Comparison of ENCODE assay signal across 9 cellular contexts in genomic region chr2:86072271-86072858, GRCh38. TPM values are rescaled to one million over a fixed set of nuclear protein-coding genes. Genes with fewer than 3 reads are reported as not detected.
A peak's percentile ranks its signal among the peaks of the same experiment; 100 is the strongest.
DNase-seq lines count a peak whose midpoint lies in the region; ATAC-seq and TF ChIP-seq lines count a peak whose summit lies in the region.
"Had no signal": no experiment of that assay in that cellular context is flagged by ENCODE, and none has a peak within 500 bp of the region (broad histone marks: within the 10 kb centered on the region; RNA-seq: fewer than 3 reads in every experiment).

No MANE protein-coding gene starts in this region.

- in situ Hi-C loops in Panc1 (cut with HindIII; ENCODE audit: low pct_unique_long_range_greater_than_20kb, low sequenced_read_pairs), result no loop called here

- H3K36me3 Mint-ChIP-seq in CD4-positive, alpha-beta T cell (ENCODE audit: low read depth), result peaks cover 80% of the 10 kb centered on the region

- H3K36me3 ChIP-seq in Panc1 (ENCODE audit: control insufficient read depth, insufficient read depth, low read length), result peaks cover 34% of the 10 kb centered on the region
- peaks cover 8 to 65% of the 10 kb centered on the region in 2 donors for H3K36me3 ChIP-seq in psoas muscle (ENCODE audit: insufficient read depth in 1 of 2, low read depth in 1 of 2)

- BruUV-seq in Panc1 (replicated peaks; lab: Mats Ljungman, UMichigan), result no TSS peak

- DNase-seq in CD4-positive, alpha-beta T cell, result no peak
- no peak for DNase-seq in Panc1 (ENCODE audit: low read depth, low spot score)
- DNase-seq in fibroblast of mammary gland (ENCODE audit: low read depth), result peak; percentile 21
- DNase-seq in psoas muscle, result peak; percentile 71 to 85
- no peak for DNase-seq in hepatic stellate cell (ENCODE audit: low spot score)

- intact Hi-C loops in CD4-positive, alpha-beta T cell (cut with DNase I, micrococcal nuclease), result loop anchor here in 1 of 2 experiments (2.0 kb wide), 1 partner anchor 192 kb away; no protein-coding TSS in a partner anchor
- intact Hi-C loops in Panc1 (cut with micrococcal nuclease; ENCODE audit: unreplicated experiment) (no loop called here), psoas muscle (cut with DNase I) (loop anchor here (10.0 kb wide), 2 partner anchors 328 to 348 kb away; no protein-coding TSS in a partner anchor)

- peak overlapping the region; percentile 25 for H3K27ac Mint-ChIP-seq in CD4-positive, alpha-beta T cell
- H3K27ac Mint-ChIP-seq: stimulated activated naive CD8-positive, alpha-beta T cell treated with anti-CD3 and anti-CD28 coated beads, Interleukin-15, Interleukin-2, amounts not matched to agents 100 ng/mL and 50 ng/mL, for 24 hours had no signal

- H3K27me3 Mint-ChIP-seq in CD4-positive, alpha-beta T cell, result no peaks in the 10 kb centered on the region
- H3K27me3 Mint-ChIP-seq: stimulated activated naive CD8-positive, alpha-beta T cell treated with anti-CD3 and anti-CD28 coated beads, Interleukin-15, Interleukin-2, amounts not matched to agents 100 ng/mL and 50 ng/mL, for 24 hours had no signal

- H3K4me1 Mint-ChIP-seq in CD4-positive, alpha-beta T cell (ENCODE audit: low read depth), result peaks cover 14% of the 10 kb centered on the region

- H3K27ac ChIP-seq in CD4-positive, alpha-beta T cell (ENCODE audit: low read depth, low read length), result no peak overlapping the region
- H3K27ac ChIP-seq in Panc1 (ENCODE audit: low read length) (no peak overlapping the region), psoas muscle (peak overlapping the region; percentile 91)

- ATAC-seq in CD4-positive, alpha-beta T cell (ENCODE audit: poor library complexity), result no peak
- ATAC-seq in GM21723 (IDR thresholded peaks at IDR 0.05; ENCODE audit: unreplicated experiment) (peak; percentile 61), Panc1 (peak; percentile 56; the same call in 1 of the 2 replicates), psoas muscle (peak; percentile 38 to 76 (median 58)), HG03521 (IDR thresholded peaks at IDR 0.05; ENCODE audit: unreplicated experiment) (no peak), HG02571 (IDR thresholded peaks at IDR 0.05; ENCODE audit: unreplicated experiment) (no peak)

- TF ChIP-seq CTCF in CD4-positive, alpha-beta T cell (IDR thresholded peaks at IDR 0.05), result no peak
- TF ChIP-seq CTCF in Panc1 (IDR thresholded peaks at IDR 0.05) (no peak), fibroblast of mammary gland (conservative IDR thresholded peaks at IDR 0.05; ENCODE audit: control insufficient read depth, insufficient read depth, low read depth, low read length) (no peak), psoas muscle (IDR thresholded peaks at IDR 0.05) (no peak)

- H3K4me3 Mint-ChIP-seq in CD4-positive, alpha-beta T cell, result no peak overlapping the region
- H3K4me3 Mint-ChIP-seq: stimulated activated naive CD8-positive, alpha-beta T cell treated with anti-CD3 and anti-CD28 coated beads, Interleukin-15, Interleukin-2, amounts not matched to agents 100 ng/mL and 50 ng/mL, for 24 hours had no signal

- no peaks in the 10 kb centered on the region for H3K4me1 ChIP-seq in Panc1 (ENCODE audit: control insufficient read depth, insufficient read depth, low read length)
- peaks cover 51% of the 10 kb centered on the region for H3K4me1 ChIP-seq in psoas muscle

- H3K9me3 Mint-ChIP-seq in CD4-positive, alpha-beta T cell, result no peaks in the 10 kb centered on the region
- H3K9me3 Mint-ChIP-seq: stimulated activated naive CD8-positive, alpha-beta T cell treated with anti-CD3 and anti-CD28 coated beads, Interleukin-15, Interleukin-2, amounts not matched to agents 100 ng/mL and 50 ng/mL, for 24 hours had no signal

- H3K4me3 ChIP-seq in Panc1 (ENCODE audit: low read depth in 2 of 2, low read length in 2 of 2) (no peak overlapping the region), fibroblast of mammary gland (ENCODE audit: control insufficient read depth, low read depth, low read length) (no peak overlapping the region), psoas muscle (no peak overlapping the region)

- CTCF ChIA-PET in CD4-positive, alpha-beta T cell (lab: Charles Lee), result no interaction called here
- CTCF ChIA-PET in Panc1 (lab: Charles Lee), result no interaction called here

- POLR2A ChIA-PET in CD4-positive, alpha-beta T cell (lab: Charles Lee), result no interaction called here
- POLR2A ChIA-PET in Panc1 (lab: Charles Lee), result interaction anchor here (0.5 kb wide), 1 partner anchor 142 kb away, joined by 6 read pairs; no protein-coding TSS in a partner anchor

- no peaks in the 10 kb centered on the region for H3K9me3 ChIP-seq in CD4-positive, alpha-beta T cell (ENCODE audit: control insufficient read depth, low read length)
- H3K9me3 ChIP-seq in Panc1 (ENCODE audit: control insufficient read depth, insufficient read depth, low read depth, low read length) (no peaks in the 10 kb centered on the region), psoas muscle (no peaks in the 10 kb centered on the region)

- 4 to 11% (median 9%) methylated on average over 9 of the region's 9 CpGs for WGBS in psoas muscle, 3 donors

- no peaks in the 10 kb centered on the region for H3K27me3 ChIP-seq in CD4-positive, alpha-beta T cell (ENCODE audit: control insufficient read depth, insufficient read depth, low read length)
- no peaks in the 10 kb centered on the region for H3K27me3 ChIP-seq in Panc1 (ENCODE audit: control insufficient read depth, insufficient read depth, low read length)
- H3K27me3 ChIP-seq in psoas muscle (ENCODE audit: insufficient read depth in 3 of 3, low read length in 2 of 3), result no peaks in the 10 kb centered on the region

RNA-seq across cellular contexts. Expression of gene POLR1A, which starts 33.3 kb away (rescaled TPM):
- total RNA-seq in CD4-positive, alpha-beta T cell, result 10 to 100 TPM; 13.1 to 13.4 TPM
- total RNA-seq in Panc1 (2021; ENCODE audit: unreplicated experiment), result 62.6 TPM
- polyA plus RNA-seq in Panc1 (2012; ENCODE audit: insufficient read length), result 76.1 TPM
- total RNA-seq in psoas muscle, result 10 to 100 TPM; 27.0 to 41.6 (median 36.8) TPM
- 10 to 100 TPM in 2 of 3 donors, 1 to 10 TPM in 1; 6.1 to 15.1 (median 11.9) TPM for polyA plus RNA-seq in psoas muscle

RNA-seq across cellular contexts. Expression of gene PTCD3, which starts 33.7 kb away (rescaled TPM):
- 100 to 1,000 TPM; 154 to 161 TPM for total RNA-seq in CD4-positive, alpha-beta T cell
- total RNA-seq in Panc1 (2021; ENCODE audit: unreplicated experiment) (93.9 TPM), psoas muscle (100 to 1,000 TPM in 3 of 4 donors, 10 to 100 TPM in 1; 92.5 to 148 (median 113) TPM)
- 50.7 TPM for polyA plus RNA-seq in Panc1 (2012; ENCODE audit: insufficient read length)
- 10 to 100 TPM; 32.8 to 56.3 (median 42.9) TPM for polyA plus RNA-seq in psoas muscle

Comparison
In these comparisons a context has a peak if more than half of its experiments do, and no peak if none do; other contexts are left out.
1. ATAC-seq: peak in GM21723 (single experiment), Panc1 (single experiment) and psoas muscle (4 of 4); none in CD4-positive, alpha-beta T cell (single experiment), HG03521 (single experiment) and HG02571 (single experiment).
2. DNase-seq: peak in fibroblast of mammary gland (single experiment) and psoas muscle (2 of 2); none in CD4-positive, alpha-beta T cell (0 of 10), Panc1 (single experiment) and hepatic stellate cell (single experiment).